22 cellular contexts compared by ENCODE assay signal in the genomic region with DNA sequence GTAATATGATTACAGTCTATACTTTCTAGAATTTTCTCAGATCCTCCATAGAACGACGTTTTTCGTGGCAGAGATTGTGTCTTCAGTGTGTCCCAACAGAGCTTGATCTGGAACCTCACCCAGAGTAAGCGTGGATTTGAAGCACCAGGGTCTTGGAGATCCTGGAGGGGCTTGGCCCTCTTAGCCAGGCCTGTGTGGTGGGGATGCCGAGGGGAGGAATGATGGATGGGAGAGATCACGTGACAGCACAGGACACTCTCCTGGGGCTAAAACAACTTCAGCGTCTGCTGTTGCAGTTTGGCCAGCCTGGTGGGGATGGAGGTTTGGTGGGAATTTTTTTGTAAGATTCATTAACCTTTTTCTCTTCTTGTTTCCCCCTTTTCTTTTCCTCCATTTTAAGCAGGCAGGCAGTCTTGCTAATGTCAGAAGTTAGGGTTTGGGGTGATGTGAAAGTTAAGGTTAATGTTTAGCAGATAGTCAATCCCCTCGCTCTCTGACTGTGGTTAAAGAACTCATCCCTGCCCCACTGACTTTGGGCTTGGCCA.
A peak's percentile ranks its signal among the peaks of the same experiment; 100 is the strongest.
DNase-seq lines count a peak whose midpoint lies in the region; ATAC-seq, FAIRE-seq and TF ChIP-seq lines count a peak whose summit lies in the region.
"Had no signal": no experiment of that assay in that cellular context is flagged by ENCODE, and none has a peak within 500 bp of the region (broad histone marks: within the 10 kb centered on the region; RNA-seq: fewer than 3 reads in every experiment).

No MANE protein-coding gene starts in this region.

- peaks cover 36% of the 10 kb centered on the region for H3K4me1 Mint-ChIP-seq in nephron progenitor cell
- H3K4me1 Mint-ChIP-seq: B cell; CD4-positive, CD25-positive, alpha-beta regulatory T cell; GM23338 had no signal

- in situ Hi-C loops in GM12878 (cut with MboI): no loop called here

- no peak for TF ChIP-seq RAD21 in GM12878 (IDR thresholded peaks at IDR 0.05; ENCODE audit: insufficient read depth, low read depth, low read length)

- CTCF ChIA-PET in GM12878 (lab: Yijun Ruan, JAX): no interaction called here

- H3K27me3 ChIP-seq in GM12878 (replicated peaks in 1 of 2; ENCODE audit: control insufficient read depth in 2 of 2, insufficient read depth in 2 of 2, low read length in 1 of 2) (peaks cover 0 to 2% of the 10 kb centered on the region in 2 experiments; a peak in 2 of 4 replicates), osteoblast (ENCODE audit: insufficient read depth, low read length) (no peaks in the 10 kb centered on the region)
- H3K27me3 ChIP-seq: BLaER1 had no signal

- ATAC-seq in GM12878: no peak; the same call in 1 of the 3 replicates
- ATAC-seq in Right ventricle myocardium inferior: no peak
- ATAC-seq: CD8-positive, alpha-beta T cell; GM23338; HCT116 had no signal

- TF ChIP-seq CTCF in GM12878 (IDR thresholded peaks at IDR 0.05 in 2 of 3, conservative IDR thresholded peaks at IDR 0.05 in 1 of 3; ENCODE audit: control insufficient read depth in 2 of 3, extremely low read depth in 1 of 3, insufficient read depth in 1 of 3, low read depth in 3 of 3, low read length in 3 of 3) (no peak), nephron progenitor cell (IDR thresholded peaks at IDR 0.05) (no peak), osteoblast (IDR thresholded peaks at IDR 0.05; ENCODE audit: extremely low read depth, low read depth, low read length) (no peak)

- BruUV-seq in GM12878 (replicated peaks; lab: Mats Ljungman, UMichigan): no TSS peak

- POLR2A ChIA-PET in GM12878 (lab: Charles Lee): no interaction called here

- SMC1A ChIA-PET in GM12878 (lab: Charles Lee; ENCODE audit: uncharacterized antibody, unreplicated experiment): no interaction called here

- H3K9me3 Mint-ChIP-seq in nephron progenitor cell: no peaks in the 10 kb centered on the region
- H3K9me3 Mint-ChIP-seq: CD8-positive, alpha-beta T cell; GM23338; H9 had no signal

- H3K4me3 ChIP-seq in GM12878 (no peak overlapping the region), osteoblast (ENCODE audit: insufficient read depth, low read length) (no peak overlapping the region)
- H3K4me3 ChIP-seq: BLaER1, GM23338 had no signal

- peak overlapping the region; percentile 93 for H3K27ac Mint-ChIP-seq in nephron progenitor cell
- H3K27ac Mint-ChIP-seq: B cell; CD4-positive, CD25-positive, alpha-beta regulatory T cell; CD8-positive, alpha-beta T cell; GM23338 had no signal

- no peak for FAIRE-seq in GM12878 (lab: Jason Lieb, UNC)
- FAIRE-seq: A204.1, G401.6 had no signal

- no peak for TF ChIP-seq EP300 in GM12878 (IDR thresholded peaks at IDR 0.05; ENCODE audit: borderline replicate concordance in 1 of 2, control insufficient read depth in 1 of 2, low read depth in 2 of 2, low read length in 2 of 2)

- no peak for TF ChIP-seq POLR2A in GM12878 (IDR thresholded peaks at IDR 0.05; ENCODE audit: low read depth, low read length)

- H3K4me2 ChIP-seq in GM12878 (ENCODE audit: control insufficient read depth, insufficient read depth): no peak overlapping the region
- no peak overlapping the region for H3K4me2 ChIP-seq in osteoblast (ENCODE audit: insufficient read depth, low read length)
- H3K4me2 ChIP-seq: BLaER1, GM23338 had no signal

- H3K36me3 Mint-ChIP-seq in nephron progenitor cell (ENCODE audit: low read depth): no peaks in the 10 kb centered on the region
- H3K36me3 Mint-ChIP-seq: CD4-positive, CD25-positive, alpha-beta regulatory T cell; CD8-positive, alpha-beta T cell had no signal

- no peaks in the 10 kb centered on the region for H3K4me1 ChIP-seq in GM12878 (ENCODE audit: control insufficient read depth, insufficient read depth, low read length)
- no peaks in the 10 kb centered on the region for H3K4me1 ChIP-seq in osteoblast (ENCODE audit: insufficient read depth, low read length)
- H3K4me1 ChIP-seq: BLaER1 had no signal

- no peak overlapping the region for H3K9ac ChIP-seq in GM12878 (ENCODE audit: control insufficient read depth, insufficient read depth, low read length)
- H3K9ac ChIP-seq: BLaER1 had no signal

- 20% methylated on average over 8 of the region's 8 CpGs for WGBS in GM12878 (ENCODE audit: insufficient coverage, insufficient replicate concordance, low lambda C conversion rate, missing lambda C conversion rate)

- H3K27ac ChIP-seq in GM12878 (ENCODE audit: control insufficient read depth, insufficient read depth): no peak overlapping the region
- no peak overlapping the region for H3K27ac ChIP-seq in osteoblast (ENCODE audit: low read depth, low read length)
- H3K27ac ChIP-seq: 22Rv1, BLaER1, C4-2B had no signal

- RAD21 ChIA-PET in GM12878 (lab: Charles Lee; ENCODE audit: unreplicated experiment): no interaction called here

- H3K27me3 Mint-ChIP-seq in nephron progenitor cell (ENCODE audit: low read depth, poor library complexity): peaks cover 22% of the 10 kb centered on the region

- no peaks in the 10 kb centered on the region for H3K79me2 ChIP-seq in GM12878 (ENCODE audit: control insufficient read depth, insufficient read depth, low read length)
- H3K79me2 ChIP-seq in osteoblast (ENCODE audit: insufficient read depth, low read length): no peaks in the 10 kb centered on the region

- no peak overlapping the region for H2AFZ ChIP-seq in GM12878 (ENCODE audit: control insufficient read depth, low read depth, low read length)
- no peak overlapping the region for H2AFZ ChIP-seq in osteoblast (ENCODE audit: low read length)
- H2AFZ ChIP-seq: GM23338 had no signal

- H3K9me3 ChIP-seq in GM12878 (replicated peaks; ENCODE audit: control insufficient read depth, insufficient read depth, low read length) (no peaks in the 10 kb centered on the region), osteoblast (ENCODE audit: low read depth, low read length) (no peaks in the 10 kb centered on the region)
- H3K9me3 ChIP-seq: BLaER1, Caco-2 had no signal

- peak; percentile 13 for DNase-seq in activated effector memory CD4-positive, alpha-beta T cell treated with anti-CD3 and anti-CD28 coated beads, Interleukin-2, amount 50 U/mL, for 16 hours
- no peak for DNase-seq in activated effector memory CD4-positive, alpha-beta T cell treated with Interleukin-2 at 50 U/mL for 16 hours
- DNase-seq in GM12878 (ENCODE audit: low read depth, low spot score) (no peak), nephron progenitor cell (no peak), osteoblast (ENCODE audit: insufficient read length, low spot score, missing footprints) (peak; percentile 36), Right ventricle myocardium inferior (ENCODE audit: missing footprints) (no peak)
- no peak for DNase-seq in activated CD4-positive, alpha-beta T cell treated with anti-CD3 and anti-CD28 coated beads, Interleukin-2, amount 50 U/mL, for 4 hours
- DNase-seq in activated CD4-positive, alpha-beta T cell treated with anti-CD3 and anti-CD28 coated beads for 48 hours: no peak
- DNase-seq: CD4-positive, CD25-positive, alpha-beta regulatory T cell; CD8-positive, alpha-beta T cell; DMS153; DND-41; H9 had no signal

- H4K20me1 ChIP-seq in GM12878 (ENCODE audit: control insufficient read depth, insufficient read depth): no peaks in the 10 kb centered on the region
- no peaks in the 10 kb centered on the region for H4K20me1 ChIP-seq in osteoblast (ENCODE audit: insufficient read depth, low read length)
- H4K20me1 ChIP-seq: BLaER1 had no signal

- no peaks in the 10 kb centered on the region for H3K36me3 ChIP-seq in GM12878 (ENCODE audit: control insufficient read depth in 2 of 2, insufficient read depth in 2 of 2, low read length in 1 of 2)
- H3K36me3 ChIP-seq in osteoblast (ENCODE audit: insufficient read depth, low read length): no peaks in the 10 kb centered on the region
- H3K36me3 ChIP-seq: BLaER1 had no signal

- H3K4me3 Mint-ChIP-seq in nephron progenitor cell: peak overlapping the region; percentile 6
- H3K4me3 Mint-ChIP-seq: B cell; CD4-positive, CD25-positive, alpha-beta regulatory T cell; CD8-positive, alpha-beta T cell; GM23338; H9 had no signal

- intact Hi-C loops in GM12878 (cut with micrococcal nuclease; ENCODE audit: unreplicated experiment): no loop called here
- intact Hi-C loops in Right ventricle myocardium inferior (cut with DNase I): no loop called here

TF ChIP-seq in GM12878, 131 proteins besides CTCF, POLR2A, EP300 and RAD21:
- TF ChIP-seq RAD51 (IDR thresholded peaks at IDR 0.05): peak; percentile 63; the same call in 1 of the 2 replicates
- TF ChIP-seq ZNF622 (IDR thresholded peaks at IDR 0.05): no peak
- no peak for TF ChIP-seq ESRRA (IDR thresholded peaks at IDR 0.05; ENCODE audit: low read length)
- peak in 1 of 2 experiments; percentile 38; a peak in 2 of 4 replicates for TF ChIP-seq BHLHE40 (IDR thresholded peaks at IDR 0.05; ENCODE audit: borderline replicate concordance in 1 of 2, low read depth in 2 of 2, low read length in 1 of 2)

Comparison
In these comparisons a context has a peak if more than half of its experiments do, and no peak if none do; other contexts are left out.
1. DNase-seq: peak in activated effector memory CD4-positive, alpha-beta T cell treated with anti-CD3 and anti-CD28 coated beads, Interleukin-2, amount 50 U/mL, for 16 hours (single experiment) and osteoblast (single experiment); none in activated effector memory CD4-positive, alpha-beta T cell treated with Interleukin-2 at 50 U/mL for 16 hours (single experiment), GM12878 (single experiment), nephron progenitor cell (single experiment), Right ventricle myocardium inferior (single experiment), activated CD4-positive, alpha-beta T cell treated with anti-CD3 and anti-CD28 coated beads, Interleukin-2, amount 50 U/mL, for 4 hours (0 of 2) and activated CD4-positive, alpha-beta T cell treated with anti-CD3 and anti-CD28 coated beads for 48 hours (single experiment).